In genomic region chr22:27115816-27116256, GRCh38 we compare ENCODE assay signal across 13 cellular contexts.
DNase-seq lines count a peak whose midpoint lies in the region; ATAC-seq, FAIRE-seq and TF ChIP-seq lines count a peak whose summit lies in the region.
"Had no signal": no experiment of that assay in that cellular context is flagged by ENCODE, and none has a peak within 500 bp of the region (broad histone marks: within the 10 kb centered on the region; RNA-seq: fewer than 3 reads in every experiment).

No MANE protein-coding gene starts in this region.

- no peaks in the 10 kb centered on the region for H3K36me3 ChIP-seq in brain microvascular endothelial cell (replicated peaks)
- no peaks in the 10 kb centered on the region for H3K36me3 ChIP-seq in H7 (replicated peaks; ENCODE audit: control insufficient read depth, insufficient read depth, low read length)
- H3K36me3 ChIP-seq: transverse colon had no signal

- POLR2A ChIA-PET in A549 (lab: Yijun Ruan, JAX), result interaction anchor here (0.8 to 1.1 kb wide), 3 partner anchors 18 to 686 kb away, joined by 3 to 5 read pairs (median 4); no protein-coding TSS in a partner anchor

- in situ Hi-C loops in brain microvascular endothelial cell (cut with HindIII; ENCODE audit: low pct_ligation_motif_present, low sequenced_read_pairs), result no loop called here

- TF ChIP-seq POLR2A in A549 (IDR thresholded peaks at IDR 0.05; ENCODE audit: low read length), result no peak

- H3K27ac ChIP-seq in A549 (peak overlapping the region; percentile 94 to 96), brain microvascular endothelial cell (peak overlapping the region; percentile 77)
- H3K27ac ChIP-seq: transverse colon had no signal

- peaks cover 58% of the 10 kb centered on the region for H3K4me1 ChIP-seq in A549

- ATAC-seq in A549 (peak; percentile 64 to 68), GM21786 (IDR thresholded peaks at IDR 0.05; ENCODE audit: unreplicated experiment) (no peak), HG02870 (IDR thresholded peaks at IDR 0.05; ENCODE audit: unreplicated experiment) (no peak)

- peak; percentile 76 for FAIRE-seq in A549 (lab: Jason Lieb, UNC)

- H3K4me2 ChIP-seq in A549, result peak overlapping the region; percentile 52

- H3K9me3 ChIP-seq in A549, result peaks cover 19% of the 10 kb centered on the region; the same call in 2 of the 3 replicates
- H3K9me3 ChIP-seq: transverse colon had no signal

- peak; percentile 95; a peak in 4 of 5 replicates for TF ChIP-seq EP300 in A549 (IDR thresholded peaks at IDR 0.05)

- CTCF ChIA-PET in A549 (lab: Yijun Ruan, JAX), result no interaction called here

- TF ChIP-seq CTCF in A549 (IDR thresholded peaks at IDR 0.05) (no peak), brain microvascular endothelial cell (IDR thresholded peaks at IDR 0.05; ENCODE audit: low read depth, low read length, missing control alignments) (no peak)

- peak; percentile 36 to 62 for TF ChIP-seq RAD21 in A549 (conservative IDR thresholded peaks at IDR 0.05 in 1 of 2, IDR thresholded peaks at IDR 0.05 in 1 of 2)

- H3K27me3 ChIP-seq in brain microvascular endothelial cell (replicated peaks) (no peaks in the 10 kb centered on the region), H7 (ENCODE audit: control insufficient read depth, insufficient read depth, low read length) (no peaks in the 10 kb centered on the region)
- H3K27me3 ChIP-seq: transverse colon had no signal

- DNase-seq in A549 (ENCODE audit: low read depth in 1 of 2, low spot score in 1 of 2) (peak; percentile 60 to 92), HT1080 (ENCODE audit: low read depth) (peak; percentile 89), brain microvascular endothelial cell (peak; percentile 97), kidney glomerular epithelial cell (lab: John Stamatoyannopoulos, UW) (peak; percentile 86), H7 (no peak), germinal center (ENCODE audit: low spot score) (no peak)
- DNase-seq: activated CD8-positive, alpha-beta memory T cell treated with anti-CD3 and anti-CD28 coated beads for 24 hours; naive B cell; NCI-H187; T-helper 9 cell; transverse colon had no signal

- WGBS in A549 (ENCODE audit: missing lambda C conversion rate), result 0% methylated on average over 5 of the region's 5 CpGs

- H3K4me3 ChIP-seq in A549 (no peak overlapping the region), brain microvascular endothelial cell (ENCODE audit: low read depth, low read length) (no peak overlapping the region), H7 (ENCODE audit: insufficient read depth, low read depth, low read length) (no peak overlapping the region)
- H3K4me3 ChIP-seq: transverse colon had no signal

TF ChIP-seq in A549, 52 proteins besides CTCF, POLR2A, EP300 and RAD21 (continues in another document):
- TF ChIP-seq ZFP36 (IDR thresholded peaks at IDR 0.05; ENCODE audit: borderline replicate concordance, partially characterized antibody) (no peak), TFCP2L1 (CRISPR knock-in tag; IDR thresholded peaks at IDR 0.05) (no peak), JUN (IDR thresholded peaks at IDR 0.05) (peak; percentile 93; a peak in 4 of 5 replicates), CBX8 (IDR thresholded peaks at IDR 0.05) (no peak), HDAC2 (IDR thresholded peaks at IDR 0.05) (no peak), FOSL2 (IDR thresholded peaks at IDR 0.05) (peak; percentile 86), FOSL2 (CRISPR knock-in tag; IDR thresholded peaks at IDR 0.05) (peak; percentile 92), ZC3H11A (IDR thresholded peaks at IDR 0.05) (no peak), USF2 (IDR thresholded peaks at IDR 0.05) (no peak), PBX3 (IDR thresholded peaks at IDR 0.05) (peak; percentile 57; the same call in 1 of the 2 replicates), SREBF2 (IDR thresholded peaks at IDR 0.05) (no peak), MAZ (IDR thresholded peaks at IDR 0.05; ENCODE audit: borderline replicate concordance, low read depth, low read length) (no peak), CHD4 (IDR thresholded peaks at IDR 0.05; ENCODE audit: borderline replicate concordance) (no peak; the same call in 1 of the 2 replicates), HOXB13 (CRISPR knock-in tag; IDR thresholded peaks at IDR 0.05; ENCODE audit: low read depth) (no peak), RARB (CRISPR knock-in tag; IDR thresholded peaks at IDR 0.05) (peak; percentile 67), ATOH8 (CRISPR knock-in tag; IDR thresholded peaks at IDR 0.05; ENCODE audit: low read depth) (peak; percentile 76; the same call in 1 of the 2 replicates), PHF8 (IDR thresholded peaks at IDR 0.05; ENCODE audit: borderline replicate concordance, low read depth) (no peak), NFE2L2 (conservative IDR thresholded peaks at IDR 0.05; ENCODE audit: low read length) (no peak), NR3C1 (IDR thresholded peaks at IDR 0.05) (no peak), KDM1A (IDR thresholded peaks at IDR 0.05; ENCODE audit: low read depth) (no peak), EHMT2 (IDR thresholded peaks at IDR 0.05; ENCODE audit: low read depth) (no peak), MAFK (IDR thresholded peaks at IDR 0.05; ENCODE audit: partially characterized antibody) (no peak), RNF2 (IDR thresholded peaks at IDR 0.05; ENCODE audit: borderline replicate concordance, low read depth) (no peak), GATA3 (IDR thresholded peaks at IDR 0.05; ENCODE audit: borderline replicate concordance) (peak; percentile 98), FOXS1 (CRISPR knock-in tag; IDR thresholded peaks at IDR 0.05) (peak; percentile 47; the same call in 1 of the 2 replicates), MYC (IDR thresholded peaks at IDR 0.05; ENCODE audit: borderline replicate concordance, low read length) (0 out of 2 replicates have a peak, but pooled peaks have one; percentile 38), CBX2 (IDR thresholded peaks at IDR 0.05; ENCODE audit: borderline replicate concordance, low read depth) (no peak), HOXB5 (CRISPR knock-in tag; IDR thresholded peaks at IDR 0.05) (no peak; the same call in 1 of the 2 replicates), HES2 (IDR thresholded peaks at IDR 0.05) (no peak), NPAS2 (CRISPR knock-in tag; IDR thresholded peaks at IDR 0.05; ENCODE audit: borderline replicate concordance) (no peak), SMC3 (IDR thresholded peaks at IDR 0.05) (peak; percentile 42; the same call in 2 of the 3 replicates), JUNB (IDR thresholded peaks at IDR 0.05) (peak; percentile 94), FOSB (CRISPR knock-in tag; IDR thresholded peaks at IDR 0.05) (no peak), CEBPB (IDR thresholded peaks at IDR 0.05) (peak; percentile 55 to 80), HOXA7 (CRISPR knock-in tag; IDR thresholded peaks at IDR 0.05) (no peak)

Comparison
In these comparisons a context has a peak if more than half of its experiments do, and no peak if none do; other contexts are left out.
1. ATAC-seq: peak in A549 (2 of 2); none in GM21786 (single experiment) and HG02870 (single experiment).
2. DNase-seq: peak in A549 (2 of 2), HT1080 (single experiment), brain microvascular endothelial cell (single experiment) and kidney glomerular epithelial cell (single experiment); none in H7 (single experiment) and germinal center (single experiment).